12 cellular contexts compared by ENCODE assay signal in the genomic region with DNA sequence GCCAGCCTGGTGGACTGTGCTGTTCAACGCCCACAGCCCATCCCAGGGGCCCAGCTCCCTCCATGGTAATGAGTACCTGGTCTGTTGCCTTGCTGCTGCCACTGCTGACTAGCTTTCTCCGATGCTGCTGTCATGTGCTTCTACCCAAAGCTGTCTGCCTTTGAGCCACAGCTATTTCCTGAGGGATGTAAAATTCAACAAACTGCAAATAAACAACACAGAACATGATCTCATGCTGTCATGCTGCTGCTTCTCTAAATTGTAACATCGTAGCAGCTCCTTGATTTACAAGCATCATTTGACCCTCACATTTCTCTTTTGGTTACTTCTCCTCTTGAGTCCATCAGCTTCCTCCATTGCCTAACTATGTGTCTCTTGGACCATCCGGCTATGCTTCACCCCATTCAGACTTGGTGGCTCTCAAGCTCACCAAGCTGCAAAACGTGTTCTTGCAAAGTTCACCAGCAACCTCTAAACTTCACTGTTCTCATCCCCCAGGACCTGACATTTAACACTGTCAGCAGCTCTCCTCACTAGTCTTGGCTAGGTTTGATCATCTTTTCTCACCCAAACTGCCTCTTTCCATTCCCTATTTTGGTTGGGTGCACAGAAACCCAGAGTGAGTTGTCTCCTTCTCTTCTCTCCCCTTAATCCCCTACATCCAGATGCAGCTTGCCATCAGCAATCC. TPM values are rescaled to one million over a fixed set of nuclear protein-coding genes. Genes with fewer than 3 reads are reported as not detected.
DNase-seq lines count a peak whose midpoint lies in the region; ATAC-seq and TF ChIP-seq lines count a peak whose summit lies in the region.
"Had no signal": no experiment of that assay in that cellular context is flagged by ENCODE, and none has a peak within 500 bp of the region (broad histone marks: within the 10 kb centered on the region; RNA-seq: fewer than 3 reads in every experiment).

No MANE protein-coding gene starts in this region.

- H2AK5ac ChIP-seq in mesenchymal stem cell (ENCODE audit: low read length, severe bottlenecking) = no peak overlapping the region

- no peak overlapping the region for H3K4me3 Mint-ChIP-seq in activated naive CD4-positive, alpha-beta T cell treated with anti-CD3 and anti-CD28 coated beads, Interleukin-2, amount 10 ng/mL, durations not matched to agents 7 days and 5 days
- H3K4me3 Mint-ChIP-seq: naive B cell had no signal

- POLR2A ChIA-PET in A673 (lab: Charles Lee; ENCODE audit: low non-redundant PET) = no interaction called here

- H3K9me3 ChIP-seq in mesenchymal stem cell (ENCODE audit: control insufficient read depth, low read length) = no peaks in the 10 kb centered on the region
- H3K9me3 ChIP-seq in upper lobe of right lung = no peaks in the 10 kb centered on the region
- H3K9me3 ChIP-seq in A673 (ENCODE audit: low read depth, low read length, poor library complexity, severe bottlenecking) = no peaks in the 10 kb centered on the region
- H3K9me3 ChIP-seq: stomach had no signal

- peak overlapping the region in 1 of 2 experiments; percentile 76 for H3K18ac ChIP-seq in mesenchymal stem cell (ENCODE audit: low read depth in 1 of 2, low read length in 2 of 2)

- BruUV-seq in A673 (replicated peaks; lab: Mats Ljungman, UMichigan) = no TSS peak

- no peak overlapping the region for H3K4me2 ChIP-seq in mesenchymal stem cell (ENCODE audit: low read length, poor library complexity, severe bottlenecking)

- peaks cover 49% of the 10 kb centered on the region for H3K4me1 Mint-ChIP-seq in activated naive CD4-positive, alpha-beta T cell treated with anti-CD3 and anti-CD28 coated beads, Interleukin-2, amount 10 ng/mL, durations not matched to agents 7 days and 5 days

- H2BK15ac ChIP-seq in mesenchymal stem cell (ENCODE audit: low read depth, poor library complexity, severe bottlenecking) = no peak overlapping the region

- H3K27ac Mint-ChIP-seq in activated naive CD4-positive, alpha-beta T cell treated with anti-CD3 and anti-CD28 coated beads, Interleukin-2, amount 10 ng/mL, durations not matched to agents 7 days and 5 days = peak overlapping the region; percentile 17

- peak overlapping the region; percentile 14 for H3K27ac ChIP-seq in angular gyrus (ENCODE audit: low read depth, low read length)
- H3K27ac ChIP-seq in mesenchymal stem cell (ENCODE audit: low read length, poor library complexity, severe bottlenecking) = no peak overlapping the region
- H3K27ac ChIP-seq in upper lobe of right lung = no peak overlapping the region
- no peak overlapping the region for H3K27ac ChIP-seq in A673 (ENCODE audit: low read depth, low read length, poor library complexity, severe bottlenecking)

- H3K4me1 ChIP-seq in mesenchymal stem cell (ENCODE audit: control insufficient read depth, insufficient read depth, low read depth, low read length) (peaks cover 13% of the 10 kb centered on the region), upper lobe of right lung (peaks cover 24% of the 10 kb centered on the region), A673 (ENCODE audit: insufficient read depth, low read length, poor library complexity, severe bottlenecking) (no peaks in the 10 kb centered on the region)

- H3K36me3 ChIP-seq in mesenchymal stem cell (ENCODE audit: control insufficient read depth in 1 of 2, insufficient read depth in 2 of 2, low read depth in 1 of 2, low read length in 2 of 2) (peaks cover 2 to 16% of the 10 kb centered on the region in 2 experiments), upper lobe of right lung (no peaks in the 10 kb centered on the region), A673 (ENCODE audit: insufficient read depth, low read length, poor library complexity, severe bottlenecking) (no peaks in the 10 kb centered on the region)

- intact Hi-C loops in upper lobe of right lung (cut with DNase I) = no loop called here
- intact Hi-C loops in A673 (cut with micrococcal nuclease; ENCODE audit: unreplicated experiment) = no loop called here

- no peak overlapping the region for H3K23ac ChIP-seq in mesenchymal stem cell (ENCODE audit: low read length in 2 of 2)

- peak; percentile 25 for ATAC-seq in upper lobe of right lung
- no peak for ATAC-seq in GM21515 (IDR thresholded peaks at IDR 0.05; ENCODE audit: unreplicated experiment)
- ATAC-seq: PC-3 had no signal

- peak overlapping the region in 1 of 2 experiments; percentile 41 for H3K14ac ChIP-seq in mesenchymal stem cell (ENCODE audit: low read length in 2 of 2)

- H3K79me1 ChIP-seq in mesenchymal stem cell (replicated peaks; ENCODE audit: low read length, poor library complexity, severe bottlenecking) = peaks cover 12% of the 10 kb centered on the region

- H4K91ac ChIP-seq in mesenchymal stem cell (ENCODE audit: low read length) = no peak overlapping the region

- H3K27me3 Mint-ChIP-seq in activated naive CD4-positive, alpha-beta T cell treated with anti-CD3 and anti-CD28 coated beads, Interleukin-2, amount 10 ng/mL, durations not matched to agents 7 days and 5 days = no peaks in the 10 kb centered on the region
- H3K27me3 Mint-ChIP-seq: naive B cell had no signal

- no peaks in the 10 kb centered on the region for H3K27me3 ChIP-seq in mesenchymal stem cell (ENCODE audit: control insufficient read depth in 1 of 2, insufficient read depth in 1 of 2, low read length in 2 of 2)
- no peaks in the 10 kb centered on the region for H3K27me3 ChIP-seq in upper lobe of right lung
- H3K27me3 ChIP-seq in A673 (replicated peaks; ENCODE audit: insufficient read depth, low read depth, low read length, poor library complexity) = no peaks in the 10 kb centered on the region
- H3K27me3 ChIP-seq: stomach had no signal

- no peak overlapping the region for H2BK120ac ChIP-seq in mesenchymal stem cell (ENCODE audit: low read depth, low read length)

- TF ChIP-seq CTCF in upper lobe of right lung (IDR thresholded peaks at IDR 0.05) = no peak
- no peak for TF ChIP-seq CTCF in A673 (conservative IDR thresholded peaks at IDR 0.05; ENCODE audit: low read depth, low read length)

- peak overlapping the region; percentile 28 to 99 for H2BK12ac ChIP-seq in mesenchymal stem cell (ENCODE audit: low read length in 2 of 2)

- H4K8ac ChIP-seq in mesenchymal stem cell (ENCODE audit: low read length) = no peak overlapping the region

- peaks cover 2% of the 10 kb centered on the region for H3K9me3 Mint-ChIP-seq in activated naive CD4-positive, alpha-beta T cell treated with anti-CD3 and anti-CD28 coated beads, Interleukin-2, amount 10 ng/mL, durations not matched to agents 7 days and 5 days
- H3K9me3 Mint-ChIP-seq: naive B cell had no signal

- CTCF ChIA-PET in activated naive CD4-positive, alpha-beta T cell treated with anti-CD3 and anti-CD28 coated beads, Interleukin-2, amount 10 ng/mL, durations not matched to agents 7 days and 5 days (lab: Charles Lee) = interaction anchor here (0.8 to 1.2 kb wide), 4 partner anchors 15 to 182 kb away, joined by 3 to 5 read pairs (median 4); no protein-coding TSS in a partner anchor
- CTCF ChIA-PET in A673 (lab: Charles Lee) = no interaction called here

- no peak overlapping the region for H2BK5ac ChIP-seq in mesenchymal stem cell (ENCODE audit: low read depth, low read length, poor library complexity, severe bottlenecking)

- H3K36me3 Mint-ChIP-seq in activated naive CD4-positive, alpha-beta T cell treated with anti-CD3 and anti-CD28 coated beads, Interleukin-2, amount 10 ng/mL, durations not matched to agents 7 days and 5 days = peaks cover 31% of the 10 kb centered on the region

- no peak overlapping the region for H3K9ac ChIP-seq in mesenchymal stem cell (ENCODE audit: low read length)

- no peak for DNase-seq in activated naive CD4-positive, alpha-beta T cell treated with anti-CD3 and anti-CD28 coated beads, Interleukin-2, amount 10 ng/mL, durations not matched to agents 7 days and 5 days
- no peak for DNase-seq in activated naive CD4-positive, alpha-beta T cell treated with Interleukin-2 at 50 U/mL for 16 hours
- DNase-seq in mesenchymal stem cell = peak; percentile 85
- DNase-seq in upper lobe of right lung = no peak
- DNase-seq in A673 (ENCODE audit: low spot score) = no peak
- DNase-seq in NCI-H1105 (lab: John Stamatoyannopoulos, UW) = no peak
- DNase-seq: naive B cell, NCI-H2107, PC-3, stomach had no signal

- no peak overlapping the region for H3K4me3 ChIP-seq in mesenchymal stem cell (ENCODE audit: insufficient read depth in 1 of 2, low read depth in 1 of 2, low read length in 2 of 2)
- H3K4me3 ChIP-seq in upper lobe of right lung = no peak overlapping the region
- no peak overlapping the region for H3K4me3 ChIP-seq in A673 (ENCODE audit: low read depth, low read length, poor library complexity, severe bottlenecking)
- H3K4me3 ChIP-seq: stomach had no signal

- peak overlapping the region; percentile 37 to 49 for H3K4ac ChIP-seq in mesenchymal stem cell (ENCODE audit: low read depth in 1 of 2, low read length in 2 of 2)

- H2AFZ ChIP-seq in mesenchymal stem cell (ENCODE audit: low read depth, low read length) = no peak overlapping the region

- 12% methylated on average over 5 of the region's 5 CpGs for WGBS in mesenchymal stem cell

RNA-seq across cellular contexts. Expression of a gene that starts 54.6 kb away (rescaled TPM):
- 44.0 TPM for polyA plus RNA-seq in mesenchymal stem cell (2013, experiment 1 of 2)
- 45.8 TPM for polyA plus RNA-seq in mesenchymal stem cell (2013, experiment 2 of 2)
- 115 TPM for total RNA-seq in upper lobe of right lung
- 34.3 and 46.7 TPM in 2 replicates for total RNA-seq in A673 (2021)
